In genomic region chr12:22802883-22803640, GRCh38 we compare ENCODE assay signal across 20 cellular contexts.
"Had no signal": no experiment of that assay in that cellular context is flagged by ENCODE, and none has a peak within 500 bp of the region (broad histone marks: within the 10 kb centered on the region; RNA-seq: fewer than 3 reads in every experiment).

No MANE protein-coding gene starts in this region.

- H3K9me3 ChIP-seq: gastrocnemius medialis, heart left ventricle, neutrophil had no signal

- H3K4me1 ChIP-seq: gastrocnemius medialis, heart left ventricle had no signal

- ATAC-seq: activated naive CD8-positive, alpha-beta T cell treated with anti-CD3 and anti-CD28 coated beads, Interleukin-2, amount 50 U/mL, for 24 hours; activated T-cell treated with anti-CD3 and anti-CD28 coated beads, Interleukin-2, amount 50 U/mL, for 4 hours; gastrocnemius medialis; heart left ventricle; natural killer cell treated with Interleukin-12 subunit alpha and Interleukin-12 subunit beta and Interleukin-15 and Interleukin-18, amount 100 ng/mL, for 72 hours had no signal

- H3K27me3 ChIP-seq: gastrocnemius medialis, heart left ventricle, neutrophil had no signal

- H3K36me3 ChIP-seq: gastrocnemius medialis, heart left ventricle, neutrophil had no signal

- H3K27ac ChIP-seq: gastrocnemius medialis, heart left ventricle, neutrophil, VCaP had no signal

- H3K4me3 ChIP-seq: gastrocnemius medialis, heart left ventricle had no signal

- DNase-seq: activated CD4-positive, alpha-beta T cell treated with anti-CD3 and anti-CD28 coated beads, Interleukin-2, amount 50 U/mL, for 1 hour; activated CD4-positive, CD25-positive, alpha-beta regulatory T cell treated with anti-CD3 and anti-CD28 coated beads, Interleukin-2, amount 50 U/mL, for 72 hours; activated CD8-positive, alpha-beta memory T cell treated with anti-CD3 and anti-CD28 coated beads, Interleukin-2, amount 50 U/mL, for 4 hours; activated naive CD4-positive, alpha-beta T cell treated with anti-CD3 and anti-CD28 coated beads, Interleukin-2, amount 10 ng/mL, durations not matched to agents 7 days and 5 days; activated naive CD8-positive, alpha-beta T cell treated with anti-CD3 and anti-CD28 coated beads, Interleukin-2, amount 50 U/mL, for 24 hours; activated T-cell treated with anti-CD3 and anti-CD28 coated beads, Interleukin-2, amount 50 U/mL, for 4 hours; aorta; effector memory CD4-positive, alpha-beta T cell; gastrocnemius medialis; heart left ventricle; kidney glomerular epithelial cell; stimulated activated CD4-positive, alpha-beta T cell treated with anti-CD3 and anti-CD28 coated beads, Interleukin-12 subunit alpha, Interleukin-12 subunit beta, amount 100 ng/mL, for 4 hours; stimulated activated CD4-positive, alpha-beta T cell treated with anti-CD3 and anti-CD28 coated beads, Interleukin-1b, Interleukin-23, amount 100 ng/mL, for 48 hours; stimulated activated CD8-positive, alpha-beta memory T cell treated with anti-CD3 and anti-CD28 coated beads, Interleukin-4, amount 100 ng/mL, for 48 hours; stimulated activated naive CD4-positive, alpha-beta T cell; SW 1271; T-helper 2 cell had no signal
